In the genomic region with DNA sequence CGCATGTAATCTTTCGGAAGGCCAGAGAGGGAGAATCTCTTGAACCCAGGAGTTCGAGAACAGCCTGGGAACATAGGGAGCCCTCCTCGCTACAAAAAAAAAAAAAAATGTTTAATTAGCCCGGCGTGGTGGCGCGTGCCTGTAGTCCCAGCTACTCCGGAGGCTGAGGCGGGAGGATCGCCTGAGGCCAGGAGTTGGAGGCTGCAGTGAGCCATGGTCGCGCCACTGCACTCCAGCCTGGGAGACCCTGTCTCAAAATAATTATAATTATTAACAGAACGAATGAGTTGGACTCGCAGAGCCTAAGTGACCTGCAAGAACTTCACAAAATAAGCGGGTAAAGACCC, we compare ENCODE assay signal across 8 cellular contexts. TPM values are rescaled to one million over a fixed set of nuclear protein-coding genes. Genes with fewer than 3 reads are reported as not detected.
DNase-seq lines count a peak whose midpoint lies in the region; ATAC-seq and TF ChIP-seq lines count a peak whose summit lies in the region.

No MANE protein-coding gene starts in this region.

- H3K27ac ChIP-seq in iPS-18a (ENCODE audit: low read length) (no peak overlapping the region), stomach (peak overlapping the region; percentile 73 to 89 (median 81))

- CTCF ChIA-PET in activated CD8-positive, alpha-beta T cell treated with anti-CD3 and anti-CD28 coated beads for 36 hours (lab: Charles Lee) = interaction anchor here (2.0 kb wide), 1 partner anchor 16 kb away, joined by 9 read pairs; no protein-coding TSS in a partner anchor

- H3K4me1 ChIP-seq in iPS-18a (ENCODE audit: control insufficient read depth, low read depth, low read length) = no peaks in the 10 kb centered on the region
- peaks cover 0 to 26% (median 15%) of the 10 kb centered on the region in 4 donors for H3K4me1 ChIP-seq in stomach

- H3K27me3 Mint-ChIP-seq in activated CD8-positive, alpha-beta T cell treated with anti-CD3 and anti-CD28 coated beads for 36 hours = no peaks in the 10 kb centered on the region

- intact Hi-C loops in activated CD8-positive, alpha-beta T cell treated with anti-CD3 and anti-CD28 coated beads for 36 hours (cut with micrococcal nuclease) = no loop called here
- intact Hi-C loops in stomach (cut with DNase I; ENCODE audit: low total_unique reads) = no loop called here

- H3K4me1 Mint-ChIP-seq in activated CD8-positive, alpha-beta T cell treated with anti-CD3 and anti-CD28 coated beads for 36 hours (ENCODE audit: low read depth) = peaks cover 5% of the 10 kb centered on the region

- POLR2A ChIA-PET in activated CD8-positive, alpha-beta T cell treated with anti-CD3 and anti-CD28 coated beads for 36 hours (lab: Charles Lee) = interaction anchor here (0.9 to 1.5 kb wide), 4 partner anchors 16 to 46 kb away, joined by 3 to 8 read pairs (median 5); a partner anchor contains a TSS

- H3K27me3 ChIP-seq in iPS-18a (ENCODE audit: control insufficient read depth, insufficient read depth, low read length) (no peaks in the 10 kb centered on the region), stomach (no peaks in the 10 kb centered on the region)

- peak; percentile 37 for DNase-seq in DMS 273 (lab: John Stamatoyannopoulos, UW; ENCODE audit: unreplicated experiment)
- DNase-seq in DMS 273 treated with DMSO at 0.1 percent for 48 hours (lab: John Stamatoyannopoulos, UW) = no peak
- no peak for DNase-seq in activated CD8-positive, alpha-beta T cell treated with anti-CD3 and anti-CD28 coated beads for 36 hours
- no peak for DNase-seq in stomach
- DNase-seq in kidney glomerular epithelial cell (lab: John Stamatoyannopoulos, UW) = no peak
- no peak for DNase-seq in UCSD-AML1 (lab: John Stamatoyannopoulos, UW; ENCODE audit: unreplicated experiment)

- H3K9me3 Mint-ChIP-seq in activated CD8-positive, alpha-beta T cell treated with anti-CD3 and anti-CD28 coated beads for 36 hours = no peaks in the 10 kb centered on the region

- TF ChIP-seq CTCF in activated CD8-positive, alpha-beta T cell treated with anti-CD3 and anti-CD28 coated beads for 36 hours (IDR thresholded peaks at IDR 0.05) = no peak
- TF ChIP-seq CTCF in stomach (IDR thresholded peaks at IDR 0.05) = no peak

- no peak for ATAC-seq in activated CD8-positive, alpha-beta T cell treated with anti-CD3 and anti-CD28 coated beads for 36 hours
- ATAC-seq in HG02610 (IDR thresholded peaks at IDR 0.05; ENCODE audit: unreplicated experiment) = no peak

- H3K4me3 ChIP-seq in iPS-18a (ENCODE audit: low read length) = peak overlapping the region; percentile 83
- peak overlapping the region; percentile 72 to 80 (median 74) for H3K4me3 ChIP-seq in stomach

- no peak for TF ChIP-seq EP300 in stomach (IDR thresholded peaks at IDR 0.05)

- peak overlapping the region; percentile 59 for H3K27ac Mint-ChIP-seq in activated CD8-positive, alpha-beta T cell treated with anti-CD3 and anti-CD28 coated beads for 36 hours

- no peaks in the 10 kb centered on the region for H3K9me3 ChIP-seq in iPS-18a (ENCODE audit: control insufficient read depth, low read depth, low read length)
- H3K9me3 ChIP-seq in stomach = no peaks in the 10 kb centered on the region

- no peak for TF ChIP-seq POLR2A in stomach (IDR thresholded peaks at IDR 0.05)

- WGBS in stomach, 5 donors = 47 to 54% (median 50%) methylated on average over 14 to 16 of the region's 16 CpGs

- H3K36me3 ChIP-seq in iPS-18a (ENCODE audit: control insufficient read depth, low read depth, low read length) = peaks cover 29% of the 10 kb centered on the region
- H3K36me3 ChIP-seq in stomach = peaks cover 16 to 37% (median 36%) of the 10 kb centered on the region in 4 donors

- H3K36me3 Mint-ChIP-seq in activated CD8-positive, alpha-beta T cell treated with anti-CD3 and anti-CD28 coated beads for 36 hours (ENCODE audit: low read depth) = peaks cover 12% of the 10 kb centered on the region

- H3K9ac ChIP-seq in iPS-18a (ENCODE audit: low read length) = peak overlapping the region; percentile 83

- peak overlapping the region; percentile 91 for H3K4me3 Mint-ChIP-seq in activated CD8-positive, alpha-beta T cell treated with anti-CD3 and anti-CD28 coated beads for 36 hours

RNA-seq across cellular contexts. Expression of a gene that starts 0.8 kb away (rescaled TPM):
- total RNA-seq in activated CD8-positive, alpha-beta T cell treated with anti-CD3 and anti-CD28 coated beads for 36 hours = 10 to 100 TPM; 13.3 to 14.5 TPM
- 10 to 100 TPM in 4 of 5 donors, not detected in 1; 13.2 to 51.0 (median 29.8) TPM for total RNA-seq in stomach
- polyA plus RNA-seq in stomach = 1 to 10 TPM; 5.6 to 7.3 (median 6.2) TPM

RNA-seq across cellular contexts. Expression of a gene that starts 17.6 kb away (rescaled TPM):
- total RNA-seq in activated CD8-positive, alpha-beta T cell treated with anti-CD3 and anti-CD28 coated beads for 36 hours = 10 to 100 TPM; 11.1 to 13.0 TPM
- total RNA-seq in stomach = 10 to 100 TPM in 1 of 5 donors, 1 to 10 TPM in 3, not detected in 1; 1.3 to 15.6 (median 5.1) TPM
- polyA plus RNA-seq in stomach = 1 to 10 TPM in 2 of 3 donors, under 1 TPM in 1; 0.92 to 1.8 (median 1.4) TPM

RNA-seq across cellular contexts. Expression of a gene that starts 46.1 kb away (rescaled TPM):
- total RNA-seq in activated CD8-positive, alpha-beta T cell treated with anti-CD3 and anti-CD28 coated beads for 36 hours = 100 to 1,000 TPM; 404 to 425 TPM
- 100 to 1,000 TPM in 4 of 5 donors, 10 to 100 TPM in 1; 26.4 to 550 (median 195) TPM for total RNA-seq in stomach
- 1,000 to 10,000 TPM in 2 of 3 donors, 100 to 1,000 TPM in 1; 891 to 1,448 (median 1,292) TPM for polyA plus RNA-seq in stomach

RNA-seq across cellular contexts. Expression of a gene that starts 46.3 kb away (rescaled TPM):
- 10 to 100 TPM; 63.7 to 68.8 TPM for total RNA-seq in activated CD8-positive, alpha-beta T cell treated with anti-CD3 and anti-CD28 coated beads for 36 hours
- total RNA-seq in stomach = 10 to 100 TPM in 4 of 5 donors, 1 to 10 TPM in 1; 2.3 to 28.0 (median 17.9) TPM
- 10 to 100 TPM in 2 of 3 donors, 1 to 10 TPM in 1; 9.5 to 11.7 (median 10.5) TPM for polyA plus RNA-seq in stomach
